In genomic region chr17:78130439-78131101, GRCh38 we compare ENCODE assay signal across 8 cellular contexts. TPM values are rescaled to one million over a fixed set of nuclear protein-coding genes. Genes with fewer than 3 reads are reported as not detected.
A peak's percentile ranks its signal among the peaks of the same experiment; 100 is the strongest.
DNase-seq lines count a peak whose midpoint lies in the region; ATAC-seq and TF ChIP-seq lines count a peak whose summit lies in the region.

TSS of gene TMC8 (plus strand) at chr17:78130771. CDS start at chr17:78131589, 818 bp downstream.

- H3K4me3 ChIP-seq in spleen, result peak within 1 kb of the TSS; percentile 57 to 98 (median 86)
- no peak within 1 kb of the TSS for H3K4me3 ChIP-seq in uterus
- no peak within 1 kb of the TSS for H3K4me3 ChIP-seq in brain microvascular endothelial cell (ENCODE audit: low read depth, low read length)

- H3K9me3 Mint-ChIP-seq in IgD-negative memory B cell, result no peaks in the 10 kb centered on the region
- no peaks in the 10 kb centered on the region for H3K9me3 Mint-ChIP-seq in activated CD4-positive, alpha-beta T cell treated with anti-CD3 and anti-CD28 coated beads, Interleukin-2, amount 10 ng/mL, durations not matched to agents 24 days and 14 days

- H3K9me3 ChIP-seq in spleen, result no peaks in the 10 kb centered on the region
- H3K9me3 ChIP-seq in uterus, result no peaks in the 10 kb centered on the region

- no peaks in the 10 kb centered on the region for H3K27me3 Mint-ChIP-seq in IgD-negative memory B cell
- no peaks in the 10 kb centered on the region for H3K27me3 Mint-ChIP-seq in activated CD4-positive, alpha-beta T cell treated with anti-CD3 and anti-CD28 coated beads, Interleukin-2, amount 10 ng/mL, durations not matched to agents 24 days and 14 days

- WGBS in spleen, 5 donors, result 7 to 29% (median 11%) methylated on average over 8 to 10 of the region's 10 CpGs

- peak within 1 kb of the TSS; percentile 96 to 98 (median 98) for H3K27ac Mint-ChIP-seq in IgD-negative memory B cell
- peak within 1 kb of the TSS; percentile 97 for H3K27ac Mint-ChIP-seq in activated CD4-positive, alpha-beta T cell treated with anti-CD3 and anti-CD28 coated beads, Interleukin-2, amount 10 ng/mL, durations not matched to agents 24 days and 14 days

- in situ Hi-C loops in brain microvascular endothelial cell (cut with HindIII; ENCODE audit: low pct_ligation_motif_present, low sequenced_read_pairs), result no loop called here

- H3K27ac ChIP-seq in spleen (peak within 1 kb of the TSS; percentile 87 to 97 (median 94)), uterus (peak within 1 kb of the TSS in 1 of 2 donors; percentile 27), brain microvascular endothelial cell (no peak within 1 kb of the TSS)

- intact Hi-C loops in activated CD4-positive, alpha-beta T cell treated with anti-CD3 and anti-CD28 coated beads, Interleukin-2, amount 10 ng/mL, durations not matched to agents 24 days and 14 days (cut with micrococcal nuclease), result loop anchor here (1.0 to 5.0 kb wide), 5 partner anchors 10 to 1707 kb away; partner anchors contain the start of genes CBX4, SYNGR2 and TNRC6C
- intact Hi-C loops in spleen (cut with DNase I; ENCODE audit: low total_unique reads), result no loop called here
- intact Hi-C loops in uterus (cut with DNase I; ENCODE audit: low total_unique reads), result no loop called here

- peaks cover 26 to 40% (median 36%) of the 10 kb centered on the region in 3 donors for H3K4me1 Mint-ChIP-seq in IgD-negative memory B cell
- H3K4me1 Mint-ChIP-seq in activated CD4-positive, alpha-beta T cell treated with anti-CD3 and anti-CD28 coated beads, Interleukin-2, amount 10 ng/mL, durations not matched to agents 24 days and 14 days, result peaks cover 55% of the 10 kb centered on the region

- TF ChIP-seq POLR2A in spleen (IDR thresholded peaks at IDR 0.05) (peak in 2 of 3 donors; percentile 25 to 53), uterus (IDR thresholded peaks at IDR 0.05) (no peak)

- DNase-seq in GF-D8 (lab: John Stamatoyannopoulos, UW), result peak; percentile 92
- peak; percentile 95 for DNase-seq in activated CD4-positive, alpha-beta T cell treated with anti-CD3 and anti-CD28 coated beads, Interleukin-2, amount 10 ng/mL, durations not matched to agents 24 days and 14 days
- peak; percentile 94 for DNase-seq in spleen
- no peak for DNase-seq in NCI-H526 (lab: John Stamatoyannopoulos, UW)
- DNase-seq in uterus, result no peak
- no peak for DNase-seq in brain microvascular endothelial cell

- no peaks in the 10 kb centered on the region for H3K27me3 ChIP-seq in spleen (replicated peaks in 1 of 7)
- peaks cover 0 to 10% of the 10 kb centered on the region in 2 donors for H3K27me3 ChIP-seq in uterus
- H3K27me3 ChIP-seq in brain microvascular endothelial cell (replicated peaks), result peaks cover 8% of the 10 kb centered on the region

- peak within 1 kb of the TSS; percentile 94 to 99 (median 96) for H3K4me3 Mint-ChIP-seq in IgD-negative memory B cell
- H3K4me3 Mint-ChIP-seq in activated CD4-positive, alpha-beta T cell treated with anti-CD3 and anti-CD28 coated beads, Interleukin-2, amount 10 ng/mL, durations not matched to agents 24 days and 14 days, result peak within 1 kb of the TSS; percentile 99

- peak; percentile 0 for ATAC-seq in esophagus mucosa

- peak in 1 of 11 experiments; percentile 14 for TF ChIP-seq CTCF in spleen (IDR thresholded peaks at IDR 0.05 in 8 of 11, conservative IDR thresholded peaks at IDR 0.05 in 3 of 11)
- TF ChIP-seq CTCF in uterus (IDR thresholded peaks at IDR 0.05), result no peak
- no peak for TF ChIP-seq CTCF in brain microvascular endothelial cell (IDR thresholded peaks at IDR 0.05; ENCODE audit: low read depth, low read length, missing control alignments)

- H3K36me3 ChIP-seq in spleen (peaks cover 2 to 43% (median 27%) of the 10 kb centered on the region in 6 donors), uterus (no peaks in the 10 kb centered on the region), brain microvascular endothelial cell (replicated peaks) (no peaks in the 10 kb centered on the region)

- peaks cover 60 to 100% (median 91%) of the 10 kb centered on the region in 6 donors for H3K4me1 ChIP-seq in spleen
- H3K4me1 ChIP-seq in uterus, result peaks cover 0 to 18% of the 10 kb centered on the region in 2 donors

- H3K36me3 Mint-ChIP-seq in IgD-negative memory B cell, result peaks cover 4% of the 10 kb centered on the region
- peaks cover 50% of the 10 kb centered on the region for H3K36me3 Mint-ChIP-seq in activated CD4-positive, alpha-beta T cell treated with anti-CD3 and anti-CD28 coated beads, Interleukin-2, amount 10 ng/mL, durations not matched to agents 24 days and 14 days (ENCODE audit: low read depth)

RNA-seq across cellular contexts. Expression of gene TMC8, which starts in this region (rescaled TPM):
- polyA plus RNA-seq in IgD-negative memory B cell, result 97.5 TPM
- total RNA-seq in activated CD4-positive, alpha-beta T cell treated with anti-CD3 and anti-CD28 coated beads, Interleukin-2, amount 10 ng/mL, durations not matched to agents 24 days and 14 days, result 231 and 234 TPM in 2 replicates
- 2.0 TPM for total RNA-seq in esophagus mucosa
- total RNA-seq in spleen, result 100 to 1,000 TPM; 116 to 222 (median 205) TPM
- polyA plus RNA-seq in spleen, result 100 to 1,000 TPM; 103 to 191 (median 158) TPM
- total RNA-seq in uterus, result 10 to 100 TPM in 1 of 4 donors, 1 to 10 TPM in 2, under 1 TPM in 1; 0.51 to 20.1 (median 3.1) TPM

Comparison
In these comparisons a context has a peak if more than half of its experiments do, and no peak if none do; other contexts are left out.
1. RNA of gene TMC8 (total RNA-seq): 231 to 234 TPM in activated CD4-positive, alpha-beta T cell treated with anti-CD3 and anti-CD28 coated beads, Interleukin-2, amount 10 ng/mL, durations not matched to agents 24 days and 14 days and 116 to 222 TPM in spleen; 0.51 to 20.1 TPM in uterus and 2.0 TPM in esophagus mucosa (single experiment); every median in the first group is over 4 times any median in the second.
2. DNase-seq: peak in GF-D8 (single experiment), activated CD4-positive, alpha-beta T cell treated with anti-CD3 and anti-CD28 coated beads, Interleukin-2, amount 10 ng/mL, durations not matched to agents 24 days and 14 days (single experiment) and spleen (single experiment); none in NCI-H526 (0 of 2), uterus (0 of 2) and brain microvascular endothelial cell (single experiment).
3. H3K4me3 ChIP-seq: peak in spleen (8 of 8); none in uterus (0 of 2) and brain microvascular endothelial cell (single experiment).
4. POLR2A ChIP-seq: peak in spleen (2 of 3); none in uterus (0 of 2).